Comparison of ENCODE assay signal across 10 cellular contexts in genomic region chr10:124388476-124388822, GRCh38. TPM values are rescaled to one million over a fixed set of nuclear protein-coding genes. Genes with fewer than 3 reads are reported as not detected.
DNase-seq lines count a peak whose midpoint lies in the region; ATAC-seq and TF ChIP-seq lines count a peak whose summit lies in the region.
"Had no signal": no experiment of that assay in that cellular context is flagged by ENCODE, and none has a peak within 500 bp of the region (broad histone marks: within the 10 kb centered on the region; RNA-seq: fewer than 3 reads in every experiment).

No MANE protein-coding gene starts in this region.

- H3K9me3 ChIP-seq in mononuclear cell (ENCODE audit: low read depth, low read length), result no peaks in the 10 kb centered on the region
- H3K9me3 ChIP-seq in thoracic aorta, result no peaks in the 10 kb centered on the region

- H3K9me3 Mint-ChIP-seq in activated T-cell treated with anti-CD3 and anti-CD28 coated beads, Interleukin-2, amount 50 U/mL, for 4 hours, result no peaks in the 10 kb centered on the region
- H3K9me3 Mint-ChIP-seq in dendritic cell treated with granulocyte-macrophage colony-stimulating factor and Interleukin-4, amounts not matched to agents 40 ng/mL and 50 ng/mL, for 4 days, result no peaks in the 10 kb centered on the region

- H3K4me3 Mint-ChIP-seq in activated T-cell treated with anti-CD3 and anti-CD28 coated beads, Interleukin-2, amount 50 U/mL, for 4 hours, result peak overlapping the region; percentile 48
- H3K4me3 Mint-ChIP-seq in dendritic cell treated with granulocyte-macrophage colony-stimulating factor and Interleukin-4, amounts not matched to agents 40 ng/mL and 50 ng/mL, for 4 days, result peak overlapping the region; percentile 53

- H3K27me3 Mint-ChIP-seq in activated T-cell treated with anti-CD3 and anti-CD28 coated beads, Interleukin-2, amount 50 U/mL, for 4 hours (ENCODE audit: low read depth), result peaks cover 5% of the 10 kb centered on the region
- H3K27me3 Mint-ChIP-seq in dendritic cell treated with granulocyte-macrophage colony-stimulating factor and Interleukin-4, amounts not matched to agents 40 ng/mL and 50 ng/mL, for 4 days, result peaks cover 23% of the 10 kb centered on the region

- H3K27ac ChIP-seq in thoracic aorta, result no peak overlapping the region

- H3K27ac Mint-ChIP-seq in dendritic cell treated with granulocyte-macrophage colony-stimulating factor and Interleukin-4, amounts not matched to agents 40 ng/mL and 50 ng/mL, for 4 days, result no peak overlapping the region

- H3K4me1 Mint-ChIP-seq in activated T-cell treated with anti-CD3 and anti-CD28 coated beads, Interleukin-2, amount 50 U/mL, for 4 hours (ENCODE audit: low read depth), result no peaks in the 10 kb centered on the region
- H3K4me1 Mint-ChIP-seq in dendritic cell treated with granulocyte-macrophage colony-stimulating factor and Interleukin-4, amounts not matched to agents 40 ng/mL and 50 ng/mL, for 4 days (ENCODE audit: low read depth), result peaks cover 3% of the 10 kb centered on the region

- no peaks in the 10 kb centered on the region for H3K36me3 Mint-ChIP-seq in activated T-cell treated with anti-CD3 and anti-CD28 coated beads, Interleukin-2, amount 50 U/mL, for 4 hours (ENCODE audit: insufficient read depth)
- H3K36me3 Mint-ChIP-seq in dendritic cell treated with granulocyte-macrophage colony-stimulating factor and Interleukin-4, amounts not matched to agents 40 ng/mL and 50 ng/mL, for 4 days (ENCODE audit: low read depth), result no peaks in the 10 kb centered on the region

- H3K4me1 ChIP-seq in mononuclear cell (ENCODE audit: insufficient read depth, low read length) (peaks cover 13% of the 10 kb centered on the region), thoracic aorta (ENCODE audit: control insufficient read depth in 1 of 2, low read depth in 2 of 2) (peaks cover 9 to 25% of the 10 kb centered on the region in 2 donors)

- no peak for TF ChIP-seq CTCF in thoracic aorta (IDR thresholded peaks at IDR 0.05)

- H3K27me3 ChIP-seq in mononuclear cell (ENCODE audit: insufficient read depth, low read length) (no peaks in the 10 kb centered on the region), thoracic aorta (replicated peaks; ENCODE audit: insufficient read depth) (no peaks in the 10 kb centered on the region)

- no peak for DNase-seq in activated T-cell treated with anti-CD3 and anti-CD28 coated beads, Interleukin-2, amount 50 U/mL, for 4 hours
- no peak for DNase-seq in activated T-cell treated with anti-CD3 and anti-CD28 coated beads for 4 hours
- DNase-seq in thoracic aorta (ENCODE audit: low spot score), result no peak
- DNase-seq in NCI-H187 (lab: John Stamatoyannopoulos, UW), result no peak
- DNase-seq in mucosa of gallbladder (ENCODE audit: low spot score), result no peak
- DNase-seq: central memory CD4-positive, alpha-beta T cell had no signal

- no peaks in the 10 kb centered on the region for H3K36me3 ChIP-seq in thoracic aorta

- no peak for ATAC-seq in activated T-cell treated with anti-CD3 and anti-CD28 coated beads, Interleukin-2, amount 50 U/mL, for 4 hours
- ATAC-seq in thoracic aorta (ENCODE audit: insufficient number of reproducible peaks, low FRiP score, low read depth), result no peak
- ATAC-seq in HG02798 (IDR thresholded peaks at IDR 0.05; ENCODE audit: poor library complexity, unreplicated experiment), result no peak

- intact Hi-C loops in dendritic cell treated with granulocyte-macrophage colony-stimulating factor and Interleukin-4, amounts not matched to agents 40 ng/mL and 50 ng/mL, for 4 days (cut with micrococcal nuclease), result loop anchor here (10.0 kb wide), 1 partner anchor 134 kb away; no protein-coding TSS in a partner anchor

- H3K4me3 ChIP-seq in mononuclear cell (ENCODE audit: low read length) (peak overlapping the region; percentile 40), thoracic aorta (peak overlapping the region; percentile 78)
- H3K4me3 ChIP-seq: K562 had no signal

RNA-seq across cellular contexts. Expression of gene OAT, which starts 30.3 kb away (rescaled TPM):
- total RNA-seq in activated T-cell treated with anti-CD3 and anti-CD28 coated beads, Interleukin-2, amount 50 U/mL, for 4 hours, result 10 to 100 TPM; 42.9 to 50.5 (median 46.8) TPM
- total RNA-seq in mononuclear cell (74.1 TPM), thoracic aorta (10 to 100 TPM; 74.5 to 83.7 TPM), mucosa of gallbladder (133 TPM)
